16 cellular contexts compared by ENCODE assay signal in genomic region chrX:65516756-65517155, GRCh38.
"Had no signal": no experiment of that assay in that cellular context is flagged by ENCODE, and none has a peak within 500 bp of the region (broad histone marks: within the 10 kb centered on the region; RNA-seq: fewer than 3 reads in every experiment).

No MANE protein-coding gene starts in this region.

- H3K4me3 ChIP-seq: ascending aorta, esophagus squamous epithelium, left ventricle myocardium inferior, spleen, tibial artery had no signal

- FAIRE-seq: urothelium cell line had no signal

- H3K4me1 ChIP-seq: ascending aorta, esophagus squamous epithelium, left ventricle myocardium inferior, spleen, tibial artery had no signal

- DNase-seq: activated CD4-positive, alpha-beta T cell treated with anti-CD3 and anti-CD28 coated beads, Interleukin-2, amount 10 ng/mL, durations not matched to agents 24 days and 14 days; activated CD4-positive, CD25-positive, alpha-beta regulatory T cell; activated CD8-positive, alpha-beta T cell treated with anti-CD3 and anti-CD28 coated beads for 36 hours; activated naive CD4-positive, alpha-beta T cell treated with Interleukin-2 at 50 U/mL for 16 hours; activated T-cell treated with anti-CD3 and anti-CD28 coated beads, Interleukin-2, amount 50 U/mL, for 1 hour; effector CD8-positive, alpha-beta T cell; esophagus squamous epithelium; kidney glomerular epithelial cell; left ventricle myocardium inferior; mammary epithelial cell; spleen; stimulated activated CD4-positive, alpha-beta T cell treated with anti-CD3 and anti-CD28 coated beads, Interleukin-4, amount 100 ng/mL, for 4 hours; T1000; tibial artery had no signal

- H3K27me3 ChIP-seq: ascending aorta, esophagus squamous epithelium, spleen, tibial artery had no signal

- H3K27ac ChIP-seq: ascending aorta, esophagus squamous epithelium, left ventricle myocardium inferior, spleen, tibial artery had no signal

- H3K9me3 ChIP-seq: ascending aorta, esophagus squamous epithelium, left ventricle myocardium inferior, spleen, tibial artery had no signal
